8 cellular contexts compared by ENCODE assay signal in genomic region chr19:50333737-50334617, GRCh38. TPM values are rescaled to one million over a fixed set of nuclear protein-coding genes. Genes with fewer than 3 reads are reported as not detected.
A peak's percentile ranks its signal among the peaks of the same experiment; 100 is the strongest.
DNase-seq lines count a peak whose midpoint lies in the region; ATAC-seq, FAIRE-seq and TF ChIP-seq lines count a peak whose summit lies in the region.

No MANE protein-coding gene starts in this region.

- H3K4me3 ChIP-seq in iPS-11a (ENCODE audit: low read depth, low read length), result peak overlapping the region; percentile 69
- H3K4me3 ChIP-seq in small intestine (ENCODE audit: low read depth in 1 of 2, low read length in 2 of 2), result peak overlapping the region in 1 of 2 donors; percentile 18

- TF ChIP-seq POLR2A in GM19193 (IDR thresholded peaks at IDR 0.05; ENCODE audit: extremely low read depth, insufficient read depth, insufficient read length), result peak; percentile 28

- peaks cover 0 to 18% (median 12%) of the 10 kb centered on the region in 7 donors for H3K9me3 Mint-ChIP-seq in CD14-positive monocyte

- H3K4me3 Mint-ChIP-seq in CD14-positive monocyte, result peak overlapping the region; percentile 84 to 96

- intact Hi-C loops in CD14-positive monocyte (cut with micrococcal nuclease), result no loop called here

- peaks cover 0 to 14% of the 10 kb centered on the region in 2 donors for H3K27me3 ChIP-seq in small intestine (ENCODE audit: control insufficient read depth in 2 of 2, insufficient read depth in 2 of 2, low read length in 2 of 2)

- ATAC-seq in HG03521 (IDR thresholded peaks at IDR 0.05; ENCODE audit: unreplicated experiment), result peak; percentile 18

- H3K27ac Mint-ChIP-seq in CD14-positive monocyte, result peak overlapping the region; percentile 88 to 95 (median 91)

- peak overlapping the region in 1 of 2 donors; percentile 17 for H3K27ac ChIP-seq in small intestine (ENCODE audit: low read depth in 1 of 2, low read length in 1 of 2)

- peaks cover 0 to 3% of the 10 kb centered on the region in 2 donors for H3K4me1 ChIP-seq in small intestine (ENCODE audit: control insufficient read depth in 2 of 2, insufficient read depth in 1 of 2, low read depth in 1 of 2, low read length in 1 of 2)

- peaks cover 74% of the 10 kb centered on the region for H3K4me1 Mint-ChIP-seq in CD14-positive monocyte

- H3K9me3 ChIP-seq in small intestine (ENCODE audit: control insufficient read depth, low read depth), result no peaks in the 10 kb centered on the region

- TF ChIP-seq CTCF in CD14-positive monocyte (IDR thresholded peaks at IDR 0.05), result no peak

- peaks cover 36 to 50% of the 10 kb centered on the region in 2 donors for H3K36me3 Mint-ChIP-seq in CD14-positive monocyte

- peaks cover 4 to 17% (median 15%) of the 10 kb centered on the region in 3 donors for H3K27me3 Mint-ChIP-seq in CD14-positive monocyte (ENCODE audit: low read depth in 3 of 3)

- FAIRE-seq in small intestine (lab: Jason Lieb, UNC), result no peak

- 11 to 13% (median 12%) methylated on average over 54 of the region's 54 CpGs for WGBS in small intestine, 3 donors

- H3K36me3 ChIP-seq in small intestine (ENCODE audit: control insufficient read depth in 2 of 2, insufficient read depth in 2 of 2, low read length in 2 of 2), result no peaks in the 10 kb centered on the region

- DNase-seq in CD14-positive monocyte (ENCODE audit: low spot score) (no peak), T-helper 1 cell (peak in 4 of 5 donors; percentile 55 to 81 (median 74)), anterior cingulate cortex (lab: John Stamatoyannopoulos, UW) (peak in 53 of 58 donors; percentile 58 to 96 (median 86)), small intestine (peak; percentile 85)
- DNase-seq in central memory CD4-positive, alpha-beta T cell, result no peak

RNA-seq across cellular contexts. Expression of gene KCNC3, which starts 4.8 kb away (rescaled TPM):
- polyA plus RNA-seq in CD14-positive monocyte (under 1 TPM in 1 of 2 donors, not detected in 1; 0.04 TPM), small intestine (under 1 TPM; 0.22 to 0.60 (median 0.27) TPM)

RNA-seq across cellular contexts. Expression of gene NAPSA, which starts 31.5 kb away (rescaled TPM):
- polyA plus RNA-seq in CD14-positive monocyte (under 1 TPM; 0.27 to 0.52 TPM), small intestine (1 to 10 TPM; 1.8 to 9.6 (median 7.0) TPM)

RNA-seq across cellular contexts. Expression of gene NR1H2, which starts 42.3 kb away (rescaled TPM):
- polyA plus RNA-seq in CD14-positive monocyte (10 to 100 TPM; 77.1 to 78.9 TPM), small intestine (10 to 100 TPM; 55.1 to 78.4 (median 70.2) TPM)

RNA-seq across cellular contexts. Expression of gene POLD1, which starts 50.2 kb away (rescaled TPM):
- polyA plus RNA-seq in CD14-positive monocyte (10 to 100 TPM in 1 of 2 donors, 1 to 10 TPM in 1; 9.3 to 15.6 TPM), small intestine (10 to 100 TPM; 28.1 to 34.0 (median 33.1) TPM)

Comparison
In these comparisons a context has a peak if more than half of its experiments do, and no peak if none do; other contexts are left out.
1. DNase-seq: peak in T-helper 1 cell (4 of 5), anterior cingulate cortex (53 of 58) and small intestine (single experiment); none in CD14-positive monocyte (single experiment) and central memory CD4-positive, alpha-beta T cell (single experiment).